Comparison of ENCODE assay signal across 1 cellular context in the genomic region with DNA sequence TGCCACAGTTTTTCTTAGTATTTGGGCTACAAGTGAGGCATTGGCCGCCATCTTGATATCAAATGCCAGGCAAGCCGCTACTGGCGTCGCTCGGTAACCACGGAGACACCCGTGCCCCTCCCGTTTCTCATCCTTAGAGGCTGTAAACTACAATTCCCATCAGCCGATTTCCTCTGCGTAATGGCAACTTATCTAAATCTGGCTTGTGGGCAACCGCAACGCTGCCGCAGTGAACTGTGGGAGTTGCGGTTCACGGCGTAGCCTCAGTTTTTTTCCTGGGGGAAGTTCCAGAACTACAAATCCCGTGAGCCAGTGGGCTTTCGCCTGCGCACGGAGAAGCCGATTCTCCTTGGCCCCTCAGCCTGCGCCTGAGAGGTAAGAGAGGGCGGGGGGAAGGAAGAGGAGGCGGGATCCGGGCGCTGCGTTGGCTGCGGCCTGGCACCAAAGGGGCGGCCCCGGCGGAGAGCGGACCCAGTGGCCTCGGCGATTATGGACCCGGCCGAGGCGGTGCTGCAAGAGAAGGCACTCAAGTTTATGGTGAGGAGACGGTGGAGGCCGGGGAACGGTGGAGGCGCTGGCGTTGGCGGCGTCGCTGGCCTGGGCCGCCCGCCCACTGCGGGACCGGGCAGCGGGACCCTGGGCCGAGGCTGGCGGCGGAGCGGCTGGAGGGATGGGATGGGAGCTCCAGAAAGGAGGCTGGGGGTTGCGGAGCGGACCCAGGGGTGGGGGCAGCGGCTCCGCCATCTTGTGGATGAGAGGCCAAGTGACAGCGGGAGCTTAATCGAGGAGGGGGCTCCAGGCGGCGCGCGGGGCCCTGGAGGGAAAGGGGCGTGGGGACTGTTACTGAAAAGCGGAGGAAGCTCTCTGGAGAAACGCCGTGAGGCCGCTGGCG.
TF ChIP-seq lines count a peak whose summit lies in the region.

Gene BTRC (plus strand): TSS at position 474 of the 892 bp plus-strand sequence. CDS start 16 bp downstream, at position 490.

TF ChIP-seq in GM12878, 131 proteins besides CTCF, POLR2A, EP300 and RAD21 (continued from another document and continues in another):
- TF ChIP-seq, protein P1, sequence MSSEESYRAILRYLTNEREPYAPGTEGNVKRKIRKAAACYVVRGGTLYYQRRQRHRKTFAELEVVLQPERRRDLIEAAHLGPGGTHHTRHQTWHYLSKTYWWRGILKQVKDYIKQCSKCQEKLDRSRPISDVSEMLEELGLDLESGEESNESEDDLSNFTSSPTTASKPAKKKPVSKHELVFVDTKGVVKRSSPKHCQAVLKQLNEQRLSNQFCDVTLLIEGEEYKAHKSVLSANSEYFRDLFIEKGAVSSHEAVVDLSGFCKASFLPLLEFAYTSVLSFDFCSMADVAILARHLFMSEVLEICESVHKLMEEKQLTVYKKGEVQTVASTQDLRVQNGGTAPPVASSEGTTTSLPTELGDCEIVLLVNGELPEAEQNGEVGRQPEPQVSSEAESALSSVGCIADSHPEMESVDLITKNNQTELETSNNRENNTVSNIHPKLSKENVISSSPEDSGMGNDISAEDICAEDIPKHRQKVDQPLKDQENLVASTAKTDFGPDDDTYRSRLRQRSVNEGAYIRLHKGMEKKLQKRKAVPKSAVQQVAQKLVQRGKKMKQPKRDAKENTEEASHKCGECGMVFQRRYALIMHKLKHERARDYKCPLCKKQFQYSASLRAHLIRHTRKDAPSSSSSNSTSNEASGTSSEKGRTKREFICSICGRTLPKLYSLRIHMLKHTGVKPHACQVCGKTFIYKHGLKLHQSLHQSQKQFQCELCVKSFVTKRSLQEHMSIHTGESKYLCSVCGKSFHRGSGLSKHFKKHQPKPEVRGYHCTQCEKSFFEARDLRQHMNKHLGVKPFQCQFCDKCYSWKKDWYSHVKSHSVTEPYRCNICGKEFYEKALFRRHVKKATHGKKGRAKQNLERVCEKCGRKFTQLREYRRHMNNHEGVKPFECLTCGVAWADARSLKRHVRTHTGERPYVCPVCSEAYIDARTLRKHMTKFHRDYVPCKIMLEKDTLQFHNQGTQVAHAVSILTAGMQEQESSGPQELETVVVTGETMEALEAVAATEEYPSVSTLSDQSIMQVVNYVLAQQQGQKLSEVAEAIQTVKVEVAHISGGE (CRISPR knock-in tag; IDR thresholded peaks at IDR 0.05), result no peak
- TF ChIP-seq E4F1 (IDR thresholded peaks at IDR 0.05; ENCODE audit: borderline replicate concordance, partially characterized antibody), result no peak
- TF ChIP-seq SMC3 (IDR thresholded peaks at IDR 0.05; ENCODE audit: borderline replicate concordance, low read length), result 0 out of 2 replicates have a peak, but pooled peaks have one; percentile 1
- TF ChIP-seq PAX5 (IDR thresholded peaks at IDR 0.05; ENCODE audit: borderline replicate concordance, low read depth, low read length), result no peak
- 0 out of 2 replicates have a peak, but pooled peaks have one; percentile 9 for TF ChIP-seq TAF1 (IDR thresholded peaks at IDR 0.05; ENCODE audit: borderline replicate concordance, low read depth, low read length)
- TF ChIP-seq SREBF1 (IDR thresholded peaks at IDR 0.05; ENCODE audit: low read length), result peak; percentile 90
- peak; percentile 96 for TF ChIP-seq YY1 (IDR thresholded peaks at IDR 0.05; ENCODE audit: low read depth, low read length)
- TF ChIP-seq, protein P2, sequence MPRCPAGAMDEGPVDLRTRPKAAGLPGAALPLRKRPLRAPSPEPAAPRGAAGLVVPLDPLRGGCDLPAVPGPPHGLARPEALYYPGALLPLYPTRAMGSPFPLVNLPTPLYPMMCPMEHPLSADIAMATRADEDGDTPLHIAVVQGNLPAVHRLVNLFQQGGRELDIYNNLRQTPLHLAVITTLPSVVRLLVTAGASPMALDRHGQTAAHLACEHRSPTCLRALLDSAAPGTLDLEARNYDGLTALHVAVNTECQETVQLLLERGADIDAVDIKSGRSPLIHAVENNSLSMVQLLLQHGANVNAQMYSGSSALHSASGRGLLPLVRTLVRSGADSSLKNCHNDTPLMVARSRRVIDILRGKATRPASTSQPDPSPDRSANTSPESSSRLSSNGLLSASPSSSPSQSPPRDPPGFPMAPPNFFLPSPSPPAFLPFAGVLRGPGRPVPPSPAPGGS (IDR thresholded peaks at IDR 0.05; ENCODE audit: borderline replicate concordance, insufficient read depth, low read depth, low read length, poor library complexity, severe bottlenecking), result peak; percentile 62
- no peak for TF ChIP-seq ZNF217 (IDR thresholded peaks at IDR 0.05)
- TF ChIP-seq RELA (IDR thresholded peaks at IDR 0.05; ENCODE audit: borderline replicate concordance, partially characterized antibody), result no peak
- no peak for TF ChIP-seq JUND (IDR thresholded peaks at IDR 0.05; ENCODE audit: low read depth, low read length)
- no peak for TF ChIP-seq RBBP5 (conservative IDR thresholded peaks at IDR 0.05)
- TF ChIP-seq FOS (IDR thresholded peaks at IDR 0.05; ENCODE audit: borderline replicate concordance, extremely low read depth, insufficient read length), result no peak
- no peak for TF ChIP-seq NFIC (IDR thresholded peaks at IDR 0.05; ENCODE audit: low read depth, low read length)
- no peak for TF ChIP-seq MTA3 (IDR thresholded peaks at IDR 0.05; ENCODE audit: borderline replicate concordance, low read length)
- peak; percentile 44; the same call in 1 of the 2 replicates for TF ChIP-seq ZNF687 (IDR thresholded peaks at IDR 0.05)
- TF ChIP-seq JUNB (IDR thresholded peaks at IDR 0.05), result no peak
- no peak for TF ChIP-seq ZSCAN29 (IDR thresholded peaks at IDR 0.05)
- peak; percentile 70 for TF ChIP-seq LARP7 (IDR thresholded peaks at IDR 0.05)
- TF ChIP-seq, protein P3, sequence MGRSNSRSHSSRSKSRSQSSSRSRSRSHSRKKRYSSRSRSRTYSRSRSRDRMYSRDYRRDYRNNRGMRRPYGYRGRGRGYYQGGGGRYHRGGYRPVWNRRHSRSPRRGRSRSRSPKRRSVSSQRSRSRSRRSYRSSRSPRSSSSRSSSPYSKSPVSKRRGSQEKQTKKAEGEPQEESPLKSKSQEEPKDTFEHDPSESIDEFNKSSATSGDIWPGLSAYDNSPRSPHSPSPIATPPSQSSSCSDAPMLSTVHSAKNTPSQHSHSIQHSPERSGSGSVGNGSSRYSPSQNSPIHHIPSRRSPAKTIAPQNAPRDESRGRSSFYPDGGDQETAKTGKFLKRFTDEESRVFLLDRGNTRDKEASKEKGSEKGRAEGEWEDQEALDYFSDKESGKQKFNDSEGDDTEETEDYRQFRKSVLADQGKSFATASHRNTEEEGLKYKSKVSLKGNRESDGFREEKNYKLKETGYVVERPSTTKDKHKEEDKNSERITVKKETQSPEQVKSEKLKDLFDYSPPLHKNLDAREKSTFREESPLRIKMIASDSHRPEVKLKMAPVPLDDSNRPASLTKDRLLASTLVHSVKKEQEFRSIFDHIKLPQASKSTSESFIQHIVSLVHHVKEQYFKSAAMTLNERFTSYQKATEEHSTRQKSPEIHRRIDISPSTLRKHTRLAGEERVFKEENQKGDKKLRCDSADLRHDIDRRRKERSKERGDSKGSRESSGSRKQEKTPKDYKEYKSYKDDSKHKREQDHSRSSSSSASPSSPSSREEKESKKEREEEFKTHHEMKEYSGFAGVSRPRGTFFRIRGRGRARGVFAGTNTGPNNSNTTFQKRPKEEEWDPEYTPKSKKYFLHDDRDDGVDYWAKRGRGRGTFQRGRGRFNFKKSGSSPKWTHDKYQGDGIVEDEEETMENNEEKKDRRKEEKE (IDR thresholded peaks at IDR 0.05), result no peak
- TF ChIP-seq EZH2 (IDR thresholded peaks at IDR 0.05; ENCODE audit: borderline replicate concordance, control insufficient read depth, low read depth, low read length), result no peak
- TF ChIP-seq, protein P4, sequence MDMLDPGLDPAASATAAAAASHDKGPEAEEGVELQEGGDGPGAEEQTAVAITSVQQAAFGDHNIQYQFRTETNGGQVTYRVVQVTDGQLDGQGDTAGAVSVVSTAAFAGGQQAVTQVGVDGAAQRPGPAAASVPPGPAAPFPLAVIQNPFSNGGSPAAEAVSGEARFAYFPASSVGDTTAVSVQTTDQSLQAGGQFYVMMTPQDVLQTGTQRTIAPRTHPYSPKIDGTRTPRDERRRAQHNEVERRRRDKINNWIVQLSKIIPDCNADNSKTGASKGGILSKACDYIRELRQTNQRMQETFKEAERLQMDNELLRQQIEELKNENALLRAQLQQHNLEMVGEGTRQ (IDR thresholded peaks at IDR 0.05; ENCODE audit: borderline replicate concordance, low read depth, low read length), result no peak
- TF ChIP-seq, protein P5, sequence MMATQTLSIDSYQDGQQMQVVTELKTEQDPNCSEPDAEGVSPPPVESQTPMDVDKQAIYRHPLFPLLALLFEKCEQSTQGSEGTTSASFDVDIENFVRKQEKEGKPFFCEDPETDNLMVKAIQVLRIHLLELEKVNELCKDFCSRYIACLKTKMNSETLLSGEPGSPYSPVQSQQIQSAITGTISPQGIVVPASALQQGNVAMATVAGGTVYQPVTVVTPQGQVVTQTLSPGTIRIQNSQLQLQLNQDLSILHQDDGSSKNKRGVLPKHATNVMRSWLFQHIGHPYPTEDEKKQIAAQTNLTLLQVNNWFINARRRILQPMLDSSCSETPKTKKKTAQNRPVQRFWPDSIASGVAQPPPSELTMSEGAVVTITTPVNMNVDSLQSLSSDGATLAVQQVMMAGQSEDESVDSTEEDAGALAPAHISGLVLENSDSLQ (IDR thresholded peaks at IDR 0.05), result peak; percentile 49; the same call in 1 of the 2 replicates
- TF ChIP-seq IKZF1 (conservative IDR thresholded peaks at IDR 0.05), result peak; percentile 100
- 0 out of 2 replicates have a peak, but pooled peaks have one; percentile 25 for TF ChIP-seq BCL11A (IDR thresholded peaks at IDR 0.05; ENCODE audit: low read depth, low read length)
- TF ChIP-seq PRDM15 (CRISPR knock-in tag; IDR thresholded peaks at IDR 0.05), result no peak
- peak; percentile 93 for TF ChIP-seq GATAD2B (conservative IDR thresholded peaks at IDR 0.05; ENCODE audit: low read depth)
- no peak for TF ChIP-seq CEBPB (IDR thresholded peaks at IDR 0.05; ENCODE audit: borderline replicate concordance in 1 of 2, low read depth in 2 of 2, low read length in 2 of 2)
- TF ChIP-seq BHLHE40 (IDR thresholded peaks at IDR 0.05; ENCODE audit: borderline replicate concordance in 1 of 2, low read depth in 2 of 2, low read length in 1 of 2), result peak; percentile 59 to 65; a peak in 3 of 4 replicates
